In the genomic region with DNA sequence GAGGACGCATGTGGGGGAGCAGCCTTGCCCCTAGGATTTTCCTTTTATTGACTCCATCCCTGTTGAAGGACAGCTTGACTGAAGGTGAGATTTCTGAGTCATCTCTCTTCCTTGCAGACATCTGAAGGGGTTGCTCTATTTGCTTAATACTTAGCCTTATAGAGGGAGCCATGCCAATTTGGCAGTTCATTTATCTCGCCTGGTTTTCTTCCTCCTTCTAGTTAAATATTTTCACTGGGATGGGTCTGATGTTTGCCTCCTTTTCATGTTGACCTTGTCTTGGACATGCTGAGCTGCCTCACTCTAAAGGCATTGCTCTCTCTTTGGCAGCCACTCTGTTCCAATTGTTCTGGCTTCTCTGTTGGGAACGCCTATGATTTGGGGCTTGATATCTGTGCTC, we compare ENCODE assay signal across 21 cellular contexts.
"Had no signal": no experiment of that assay in that cellular context is flagged by ENCODE, and none has a peak within 500 bp of the region (broad histone marks: within the 10 kb centered on the region; RNA-seq: fewer than 3 reads in every experiment).

No MANE protein-coding gene starts in this region.

- H3K27ac ChIP-seq: coronary artery, esophagus muscularis mucosa, neural progenitor cell, psoas muscle, thoracic aorta, upper lobe of right lung, uterus had no signal

- H3K4me3 ChIP-seq: coronary artery, esophagus muscularis mucosa, mucosa of descending colon, neural progenitor cell, psoas muscle, thoracic aorta, tibial nerve, upper lobe of right lung, uterus had no signal

- ATAC-seq: left lobe of liver; mucosa of descending colon; naive thymus-derived CD4-positive, alpha-beta T cell; psoas muscle; right cardiac atrium; stimulated activated naive B cell treated with anti-CD40 and anti-IgM and Interleukin-4, amounts not matched to agents 10 μg/mL and 1 μg/mL and 100 μg/mL, for 72 hours; upper lobe of right lung had no signal

- DNase-seq: dermis blood vessel endothelial cell; effector memory CD4-positive, alpha-beta T cell; head of caudate nucleus; kidney; mesenchymal stem cell; mucosa of descending colon; naive thymus-derived CD4-positive, alpha-beta T cell; psoas muscle; right cardiac atrium; small intestine; stimulated activated CD4-positive, alpha-beta T cell treated with anti-CD3 and anti-CD28 coated beads, Interleukin-15, amount 100 ng/mL, for 24 hours; stimulated activated CD4-positive, alpha-beta T cell treated with anti-CD3 and anti-CD28 coated beads, Interleukin-2, amount 100 ng/mL, for 48 hours; stimulated activated naive B cell treated with anti-CD40 and anti-IgM and Interleukin-4, amounts not matched to agents 10 μg/mL and 1 μg/mL and 100 μg/mL, for 72 hours; upper lobe of right lung had no signal
